ENCODE assay signal across 8 cellular contexts in the genomic region with DNA sequence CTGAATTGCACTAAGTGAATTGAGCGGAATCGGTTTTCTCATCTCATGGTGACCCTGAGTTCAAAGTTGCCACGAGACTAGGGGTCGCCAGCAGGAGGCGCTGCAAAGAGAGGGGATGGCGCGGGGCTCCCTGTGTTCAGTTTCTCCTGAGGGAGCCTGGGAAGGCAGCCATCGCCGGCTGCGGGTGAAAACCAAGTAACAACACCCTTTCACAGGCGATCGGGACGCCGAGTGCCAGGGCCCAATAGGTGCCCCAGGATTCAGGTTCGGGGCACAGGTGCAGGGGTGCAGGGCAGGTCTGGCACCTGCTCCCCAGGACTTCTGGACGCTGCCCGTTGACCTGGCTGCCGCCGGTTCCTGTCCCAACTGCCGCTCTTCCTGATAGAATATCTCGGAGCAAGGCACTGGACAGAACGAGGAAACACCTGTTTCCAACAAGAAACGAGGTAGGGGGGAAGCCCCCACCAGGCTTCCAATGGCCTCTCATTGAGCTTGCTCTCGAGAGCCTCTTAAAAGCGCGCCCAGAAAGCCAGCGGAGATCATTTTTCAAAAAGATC. TPM values are rescaled to one million over a fixed set of nuclear protein-coding genes. Genes with fewer than 3 reads are reported as not detected.
DNase-seq lines count a peak whose midpoint lies in the region; ATAC-seq and TF ChIP-seq lines count a peak whose summit lies in the region.

No MANE protein-coding gene starts in this region.

- peaks cover 29% of the 10 kb centered on the region for H3K27me3 Mint-ChIP-seq in activated T-cell treated with anti-CD3 and anti-CD28 coated beads, Interleukin-2, amount 50 U/mL, for 4 hours (ENCODE audit: low read depth)

- H3K36me3 ChIP-seq in upper lobe of left lung, result no peaks in the 10 kb centered on the region

- H3K36me3 Mint-ChIP-seq in activated T-cell treated with anti-CD3 and anti-CD28 coated beads, Interleukin-2, amount 50 U/mL, for 4 hours (ENCODE audit: insufficient read depth), result no peaks in the 10 kb centered on the region

- H3K4me1 Mint-ChIP-seq in activated T-cell treated with anti-CD3 and anti-CD28 coated beads, Interleukin-2, amount 50 U/mL, for 4 hours (ENCODE audit: low read depth), result peaks cover 8% of the 10 kb centered on the region

- no peaks in the 10 kb centered on the region for H3K9me3 ChIP-seq in upper lobe of left lung

- TF ChIP-seq CTCF in choroid plexus epithelial cell (conservative IDR thresholded peaks at IDR 0.05; ENCODE audit: low read depth, low read length), result peak; percentile 50
- TF ChIP-seq CTCF in upper lobe of left lung (IDR thresholded peaks at IDR 0.05), result peak in 1 of 6 experiments; percentile 14

- no peaks in the 10 kb centered on the region for H3K27me3 ChIP-seq in upper lobe of left lung

- no peak for TF ChIP-seq POLR2A in upper lobe of left lung (IDR thresholded peaks at IDR 0.05)

- peak in 1 of 2 donors; percentile 10 for ATAC-seq in activated T-cell treated with anti-CD3 and anti-CD28 coated beads, Interleukin-2, amount 50 U/mL, for 4 hours
- ATAC-seq in upper lobe of left lung (ENCODE audit: low FRiP score in 2 of 2), result no peak
- ATAC-seq in GM18870 (IDR thresholded peaks at IDR 0.05; ENCODE audit: unreplicated experiment), result no peak
- ATAC-seq in GM19452 (IDR thresholded peaks at IDR 0.05; ENCODE audit: unreplicated experiment), result no peak

- peak overlapping the region; percentile 45 for H3K4me3 ChIP-seq in choroid plexus epithelial cell (ENCODE audit: low read depth, low read length)
- peak overlapping the region in 3 of 4 donors; percentile 29 to 45 (median 38) for H3K4me3 ChIP-seq in upper lobe of left lung

- H3K4me3 Mint-ChIP-seq in activated T-cell treated with anti-CD3 and anti-CD28 coated beads, Interleukin-2, amount 50 U/mL, for 4 hours, result peak overlapping the region; percentile 74

- H3K9me3 Mint-ChIP-seq in activated T-cell treated with anti-CD3 and anti-CD28 coated beads, Interleukin-2, amount 50 U/mL, for 4 hours, result no peaks in the 10 kb centered on the region

- no peak for DNase-seq in activated T-cell treated with anti-CD3 and anti-CD28 coated beads, Interleukin-2, amount 50 U/mL, for 4 hours
- no peak for DNase-seq in activated T-cell treated with anti-CD3 and anti-CD28 coated beads, Interleukin-2, amount 50 U/mL, for 1 hour
- DNase-seq in choroid plexus epithelial cell (ENCODE audit: low read depth), result no peak
- peak; percentile 66 to 82 for DNase-seq in lung microvascular endothelial cell (ENCODE audit: low read depth in 2 of 2)
- DNase-seq in upper lobe of left lung, result peak in 1 of 2 donors; percentile 37
- DNase-seq in NCI-H2029 treated with DMSO at 0.1 percent for 48 hours (lab: John Stamatoyannopoulos, UW), result no peak

- TF ChIP-seq EP300 in upper lobe of left lung (IDR thresholded peaks at IDR 0.05), result no peak

- H3K4me1 ChIP-seq in upper lobe of left lung, result peaks cover 3 to 13% (median 7%) of the 10 kb centered on the region in 4 donors

- no peak overlapping the region for H3K27ac ChIP-seq in upper lobe of left lung

- WGBS in upper lobe of left lung, 2 donors, result 5 to 34% methylated on average over 4 to 27 of the region's 27 CpGs

RNA-seq across cellular contexts. Expression of a gene that starts 1.1 kb away (rescaled TPM):
- total RNA-seq in activated T-cell treated with anti-CD3 and anti-CD28 coated beads, Interleukin-2, amount 50 U/mL, for 4 hours, result not detected
- total RNA-seq in lung microvascular endothelial cell, result 0.20 and 0.22 TPM in 2 replicates
- under 1 TPM in 1 of 6 donors, not detected in 5; 0.20 TPM for total RNA-seq in upper lobe of left lung

Comparison
In these comparisons a context has a peak if more than half of its experiments do, and no peak if none do; other contexts are left out.
1. DNase-seq: peak in lung microvascular endothelial cell (2 of 2); none in activated T-cell treated with anti-CD3 and anti-CD28 coated beads, Interleukin-2, amount 50 U/mL, for 4 hours (single experiment), activated T-cell treated with anti-CD3 and anti-CD28 coated beads, Interleukin-2, amount 50 U/mL, for 1 hour (single experiment), choroid plexus epithelial cell (single experiment) and NCI-H2029 treated with DMSO at 0.1 percent for 48 hours (single experiment).